Comparison of ENCODE assay signal across 1 cellular context in genomic region chr3:170730071-170730812, GRCh38.
TF ChIP-seq lines count a peak whose summit lies in the region.

No MANE protein-coding gene starts in this region.

TF ChIP-seq in IMR-90, 13 proteins besides CTCF, POLR2A, EP300 and RAD21:
- no peak for TF ChIP-seq CEBPB (IDR thresholded peaks at IDR 0.05; ENCODE audit: low read depth, low read length)
- TF ChIP-seq USF2 (IDR thresholded peaks at IDR 0.05; ENCODE audit: low read depth, low read length): no peak
